8 cellular contexts compared by ENCODE assay signal in the genomic region with DNA sequence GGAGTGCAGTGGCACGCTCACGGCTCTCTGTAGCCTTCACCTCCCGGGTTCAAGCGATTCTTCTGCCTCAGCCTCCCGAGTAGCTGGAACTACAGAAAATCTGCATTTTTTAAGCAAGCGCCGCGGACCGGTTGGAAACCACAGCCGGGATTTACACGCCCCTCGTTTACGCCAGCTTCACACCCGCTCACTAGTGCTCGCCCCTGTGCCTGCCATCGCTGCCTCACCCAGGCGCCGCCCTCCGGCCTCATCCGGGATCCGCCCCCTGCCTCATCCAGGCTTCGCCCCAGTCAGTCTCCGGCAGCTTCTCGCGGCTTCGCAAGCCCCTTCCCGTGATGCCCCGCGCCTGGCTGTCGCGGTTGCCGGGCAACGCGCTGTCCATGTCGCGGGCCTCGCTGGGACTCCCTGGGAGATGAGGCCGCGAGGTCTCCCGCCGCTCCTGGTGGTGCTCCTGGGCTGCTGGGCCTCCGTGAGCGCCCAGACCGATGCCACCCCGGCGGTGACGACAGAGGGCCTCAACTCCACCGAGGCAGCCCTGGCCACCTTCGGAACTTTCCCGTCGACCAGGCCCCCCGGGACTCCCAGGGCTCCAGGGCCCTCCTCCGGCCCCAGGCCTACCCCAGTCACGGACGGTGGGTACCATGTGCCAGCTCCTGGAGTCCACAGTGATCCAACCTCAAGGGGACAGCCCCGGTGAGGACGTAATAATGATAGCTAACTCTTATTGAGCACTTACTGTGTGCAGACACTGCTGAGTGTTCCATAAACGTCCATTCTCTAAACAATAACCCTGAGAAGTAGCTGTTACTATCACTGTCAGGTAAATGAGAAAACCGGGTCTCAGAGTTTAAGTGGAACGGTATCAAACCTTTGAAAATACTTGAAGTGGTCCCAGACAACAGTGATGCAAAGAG. TPM values are rescaled to one million over a fixed set of nuclear protein-coding genes. Genes with fewer than 3 reads are reported as not detected.
DNase-seq lines count a peak whose midpoint lies in the region; ATAC-seq and TF ChIP-seq lines count a peak whose summit lies in the region.

A gene (plus strand): TSS at position 359 of the 914 bp plus-strand sequence. CDS start 54 bp downstream, at position 413.

- H3K4me1 ChIP-seq in spleen, result peaks cover 10 to 60% (median 19%) of the 10 kb centered on the region in 6 donors

- WGBS in spleen, 5 donors, result 3 to 11% (median 4%) methylated on average over 24 to 60 of the region's 60 CpGs

- H3K27ac Mint-ChIP-seq in central memory CD8-positive, alpha-beta T cell (ENCODE audit: low read depth), result peak within 1 kb of the TSS; percentile 77

- H3K9me3 Mint-ChIP-seq in central memory CD8-positive, alpha-beta T cell, result no peaks in the 10 kb centered on the region

- H3K4me1 Mint-ChIP-seq in central memory CD8-positive, alpha-beta T cell, result no peaks in the 10 kb centered on the region

- DNase-seq in AG09319 (ENCODE audit: extremely low read depth, low read depth), result peak; percentile 78
- peak; percentile 80 for DNase-seq in NCI-H345 treated with DMSO at 0.1 percent for 48 hours (lab: John Stamatoyannopoulos, UW; ENCODE audit: unreplicated experiment)
- peak; percentile 90 to 92 for DNase-seq in central memory CD8-positive, alpha-beta T cell (ENCODE audit: low spot score in 2 of 2)
- DNase-seq in inferior parietal cortex (ENCODE audit: extremely low spot score), result peak; percentile 93
- peak; percentile 100 for DNase-seq in spleen

- no peaks in the 10 kb centered on the region for H3K9me3 ChIP-seq in spleen

- H3K36me3 ChIP-seq in spleen, result peaks cover 0 to 4% (median 0%) of the 10 kb centered on the region in 6 donors

- H3K36me3 Mint-ChIP-seq in central memory CD8-positive, alpha-beta T cell (ENCODE audit: insufficient read depth), result peaks cover 2% of the 10 kb centered on the region

- peak within 1 kb of the TSS; percentile 70 to 93 (median 80) for H3K4me3 ChIP-seq in spleen

- no peaks in the 10 kb centered on the region for H3K27me3 ChIP-seq in spleen (replicated peaks in 1 of 7)

- intact Hi-C loops in spleen (cut with DNase I; ENCODE audit: low total_unique reads), result loop anchor here (10.0 kb wide), 1 partner anchor 81 kb away; no protein-coding TSS in a partner anchor

- H3K4me3 Mint-ChIP-seq in central memory CD8-positive, alpha-beta T cell, result peak within 1 kb of the TSS; percentile 78

- no peaks in the 10 kb centered on the region for H3K27me3 Mint-ChIP-seq in central memory CD8-positive, alpha-beta T cell

- peak; percentile 94 for ATAC-seq in GM19025 (IDR thresholded peaks at IDR 0.05; ENCODE audit: low read depth, unreplicated experiment)
- ATAC-seq in HG03342 (IDR thresholded peaks at IDR 0.05; ENCODE audit: unreplicated experiment), result peak; percentile 88
- ATAC-seq in activated CD4-positive, CD25-positive, alpha-beta regulatory T cell treated with anti-CD3 and anti-CD28 coated beads, Interleukin-2, amount 50 U/mL, for 24 hours, result peak; percentile 99 to 100
- peak; percentile 98 for ATAC-seq in central memory CD8-positive, alpha-beta T cell (replicated peaks; ENCODE audit: extremely low read depth, poor library complexity, severe bottlenecking)

- peak in 1 of 3 donors; percentile 28 for TF ChIP-seq POLR2A in spleen (IDR thresholded peaks at IDR 0.05)

- H3K27ac ChIP-seq in spleen, result peak within 1 kb of the TSS; percentile 37 to 89 (median 85)

- TF ChIP-seq CTCF in AG09319 (IDR thresholded peaks at IDR 0.05; ENCODE audit: low read depth, low read length), result no peak
- TF ChIP-seq CTCF in spleen (IDR thresholded peaks at IDR 0.05 in 8 of 11, conservative IDR thresholded peaks at IDR 0.05 in 3 of 11), result peak in 5 of 11 experiments; percentile 4 to 54 (median 44)

RNA-seq across cellular contexts. Expression of the gene that starts here (rescaled TPM):
- 10 to 100 TPM; 14.8 to 30.8 (median 24.5) TPM for total RNA-seq in spleen
- 10 to 100 TPM in 2 of 3 donors, 1 to 10 TPM in 1; 8.4 to 21.0 (median 14.7) TPM for polyA plus RNA-seq in spleen

Comparison
In these comparisons a context has a peak if more than half of its experiments do, and no peak if none do; other contexts are left out.
1. Peak in every context shown above with its lines: DNase-seq, ATAC-seq, H3K4me3 ChIP-seq and H3K27ac ChIP-seq.